Comparison of ENCODE assay signal across 7 cellular contexts in genomic region chr4:86344127-86344526, GRCh38.
"Had no signal": no experiment of that assay in that cellular context is flagged by ENCODE, and none has a peak within 500 bp of the region (broad histone marks: within the 10 kb centered on the region; RNA-seq: fewer than 3 reads in every experiment).

No MANE protein-coding gene starts in this region.

- DNase-seq: GM23248, GOT3, H9, HCEC 1CT, IMR-90 had no signal

- H3K9me3 Mint-ChIP-seq: H9 had no signal

- FAIRE-seq: HTR-8/SVneo, K562 had no signal

- ATAC-seq: K562 had no signal

- H3K27ac Mint-ChIP-seq: H9 had no signal

- H3K4me3 Mint-ChIP-seq: H9 had no signal

- H3K27ac ChIP-seq: GM23248 had no signal

- H3K9ac ChIP-seq: GM23248 had no signal

- H3K4me3 ChIP-seq: GM23248, K562 had no signal
